Comparison of ENCODE assay signal across 1 cellular context in the genomic region with DNA sequence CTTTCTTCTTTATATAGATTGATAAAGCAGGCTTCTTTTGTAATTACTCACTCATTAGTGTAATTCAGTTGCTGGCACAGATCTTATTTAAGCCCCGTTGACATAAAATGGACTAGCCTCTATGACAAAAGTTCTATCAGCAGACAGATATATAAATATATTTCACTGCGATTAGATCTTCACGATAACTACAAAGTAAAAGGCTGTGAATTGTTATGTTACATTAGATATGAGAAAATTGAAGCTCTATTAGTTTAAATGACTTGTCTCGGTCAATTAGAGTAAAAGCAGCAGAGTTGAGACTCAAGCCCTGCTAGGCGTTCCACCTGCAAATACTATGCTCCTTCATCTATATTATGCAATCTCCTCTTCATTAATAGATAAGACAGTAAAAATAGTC.
TF ChIP-seq lines count a peak whose summit lies in the region.

No MANE protein-coding gene starts in this region.

TF ChIP-seq in HCT116, 20 proteins besides CTCF, POLR2A, EP300 and RAD21 (continued from another document):
- no peak for TF ChIP-seq EZH2phosphoT487 (IDR thresholded peaks at IDR 0.05; ENCODE audit: borderline replicate concordance)
- TF ChIP-seq, protein P1, sequence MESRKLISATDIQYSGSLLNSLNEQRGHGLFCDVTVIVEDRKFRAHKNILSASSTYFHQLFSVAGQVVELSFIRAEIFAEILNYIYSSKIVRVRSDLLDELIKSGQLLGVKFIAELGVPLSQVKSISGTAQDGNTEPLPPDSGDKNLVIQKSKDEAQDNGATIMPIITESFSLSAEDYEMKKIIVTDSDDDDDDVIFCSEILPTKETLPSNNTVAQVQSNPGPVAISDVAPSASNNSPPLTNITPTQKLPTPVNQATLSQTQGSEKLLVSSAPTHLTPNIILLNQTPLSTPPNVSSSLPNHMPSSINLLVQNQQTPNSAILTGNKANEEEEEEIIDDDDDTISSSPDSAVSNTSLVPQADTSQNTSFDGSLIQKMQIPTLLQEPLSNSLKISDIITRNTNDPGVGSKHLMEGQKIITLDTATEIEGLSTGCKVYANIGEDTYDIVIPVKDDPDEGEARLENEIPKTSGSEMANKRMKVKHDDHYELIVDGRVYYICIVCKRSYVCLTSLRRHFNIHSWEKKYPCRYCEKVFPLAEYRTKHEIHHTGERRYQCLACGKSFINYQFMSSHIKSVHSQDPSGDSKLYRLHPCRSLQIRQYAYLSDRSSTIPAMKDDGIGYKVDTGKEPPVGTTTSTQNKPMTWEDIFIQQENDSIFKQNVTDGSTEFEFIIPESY (IDR thresholded peaks at IDR 0.05; ENCODE audit: extremely low read depth, insufficient replicate concordance, low read length), result no peak
- TF ChIP-seq CEBPB (IDR thresholded peaks at IDR 0.05; ENCODE audit: low read depth), result no peak
- no peak for TF ChIP-seq EGR1 (IDR thresholded peaks at IDR 0.05; ENCODE audit: low read depth)
- no peak for TF ChIP-seq FOSL1 (IDR thresholded peaks at IDR 0.05; ENCODE audit: low read depth)
